In the genomic region with DNA sequence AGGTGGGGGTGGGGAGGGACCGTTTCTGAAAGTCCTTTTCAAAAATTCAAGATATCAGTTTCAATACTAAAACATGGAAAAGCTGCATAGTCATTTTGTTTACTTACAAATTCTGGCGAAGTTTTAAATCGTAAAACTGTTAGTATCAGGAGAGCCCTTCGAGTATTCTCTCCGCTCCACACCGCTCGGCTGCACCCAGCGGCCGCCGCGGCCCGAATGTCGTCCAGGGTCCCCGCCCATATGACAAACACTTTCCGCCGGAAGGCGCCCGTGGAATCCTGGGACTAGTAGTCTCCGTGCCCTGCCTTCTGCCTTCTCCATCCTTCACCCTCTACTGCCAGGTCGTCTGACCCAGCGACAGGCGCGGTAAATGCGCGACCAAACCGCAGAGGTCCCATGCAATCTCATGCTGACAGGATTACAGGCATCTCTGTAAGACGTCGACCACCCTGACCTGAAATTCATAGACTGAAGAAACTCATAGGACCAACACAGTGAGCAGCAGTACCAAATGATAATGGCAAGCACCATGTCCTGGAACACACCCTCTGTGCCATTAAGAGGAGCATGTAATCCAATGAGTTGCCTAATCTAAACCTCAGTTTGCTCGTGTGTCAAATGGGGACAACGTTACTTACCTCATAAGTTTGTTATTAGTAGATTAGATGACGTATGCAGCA, we compare ENCODE assay signal across 9 cellular contexts. TPM values are rescaled to one million over a fixed set of nuclear protein-coding genes. Genes with fewer than 3 reads are reported as not detected.
DNase-seq lines count a peak whose midpoint lies in the region; ATAC-seq, FAIRE-seq and TF ChIP-seq lines count a peak whose summit lies in the region.
"Had no signal": no experiment of that assay in that cellular context is flagged by ENCODE, and none has a peak within 500 bp of the region (broad histone marks: within the 10 kb centered on the region; RNA-seq: fewer than 3 reads in every experiment).

Gene TOR1AIP2 (minus strand): TSS at position 218 of the 680 bp plus-strand sequence. CDS start 25,138 bp downstream, outside the sequence.

- H3K9me3 ChIP-seq in keratinocyte (ENCODE audit: control insufficient read depth, low read depth, low read length): no peaks in the 10 kb centered on the region

- ATAC-seq in GM18909 (IDR thresholded peaks at IDR 0.05; ENCODE audit: poor library complexity, unreplicated experiment) (peak; percentile 72), HG03175 (IDR thresholded peaks at IDR 0.05; ENCODE audit: unreplicated experiment) (peak; percentile 68)
- ATAC-seq in activated CD4-positive, CD25-positive, alpha-beta regulatory T cell treated with anti-CD3 and anti-CD28 coated beads, Interleukin-2, amount 50 U/mL, for 24 hours: peak; percentile 69 to 70

- no peaks in the 10 kb centered on the region for H3K27me3 ChIP-seq in keratinocyte (ENCODE audit: control insufficient read depth, extremely low read depth, insufficient read depth, low read length)

- H4K20me1 ChIP-seq in keratinocyte (ENCODE audit: control insufficient read depth, extremely low read depth, insufficient read depth, low read length): peaks cover 9% of the 10 kb centered on the region

- peak within 1 kb of the TSS; percentile 72 for H2AFZ ChIP-seq in keratinocyte (ENCODE audit: control insufficient read depth, low read length)

- peak within 1 kb of the TSS; percentile 80 for H3K4me2 ChIP-seq in keratinocyte (ENCODE audit: control insufficient read depth, extremely low read depth, insufficient read depth, low read depth, low read length)

- peak within 1 kb of the TSS; percentile 74 to 97 (median 80) for H3K4me3 ChIP-seq in keratinocyte (ENCODE audit: control insufficient read depth in 2 of 3, extremely low read depth in 1 of 3, insufficient read depth in 2 of 3, low read depth in 1 of 3, low read length in 3 of 3)

- no peak for FAIRE-seq in keratinocyte (lab: Jason Lieb, UNC)
- FAIRE-seq: endometrium had no signal

- peaks cover 54% of the 10 kb centered on the region for H3K79me2 ChIP-seq in keratinocyte (ENCODE audit: control insufficient read depth, insufficient read depth, low read length)

- peaks cover 3 to 17% of the 10 kb centered on the region in 2 experiments for H3K36me3 ChIP-seq in keratinocyte (ENCODE audit: control insufficient read depth in 2 of 2, extremely low read depth in 1 of 2, insufficient read depth in 2 of 2, low read length in 2 of 2)

- peak within 1 kb of the TSS; percentile 82 for H3K9ac ChIP-seq in keratinocyte (ENCODE audit: control insufficient read depth, extremely low read depth, insufficient read depth, low read length)

- no peaks in the 10 kb centered on the region for H3K9me1 ChIP-seq in keratinocyte (ENCODE audit: control insufficient read depth, extremely low read depth, insufficient read depth, low read length)

- dilution Hi-C loops in keratinocyte (cut with MboI; ENCODE audit: extremely low pct_ligation_motif_present, low sequenced_read_pairs): no loop called here

- no peak for TF ChIP-seq CTCF in keratinocyte (optimal IDR thresholded peaks at IDR 0.05 in 1 of 3, IDR thresholded peaks at IDR 0.05 in 1 of 3, conservative IDR thresholded peaks at IDR 0.05 in 1 of 3; ENCODE audit: extremely low read depth in 1 of 3, insufficient read depth in 2 of 3, low read length in 3 of 3)

- peak within 1 kb of the TSS; percentile 83 for H3K27ac ChIP-seq in keratinocyte (ENCODE audit: control insufficient read depth, insufficient read depth, low read length)

- DNase-seq in AG08396 (ENCODE audit: low spot score) (peak; percentile 83), NCI-H345 treated with DMSO at 0.1 percent for 48 hours (lab: John Stamatoyannopoulos, UW; ENCODE audit: unreplicated experiment) (peak; percentile 81), cerebellar cortex (ENCODE audit: low spot score) (peak; percentile 96), keratinocyte (ENCODE audit: low read depth, low spot score) (no peak)
- DNase-seq in stimulated activated CD4-positive, alpha-beta T cell treated with anti-CD3 and anti-CD28 coated beads, Interleukin-15, amount 100 ng/mL, for 24 hours: peak; percentile 93

- H3K4me1 ChIP-seq in keratinocyte (ENCODE audit: control insufficient read depth, extremely low read depth, insufficient read depth, low read length): peaks cover 11% of the 10 kb centered on the region

RNA-seq across cellular contexts. Expression of gene TOR1AIP2, which starts in this region (rescaled TPM):
- 41.9 to 55.1 TPM (median 49.9 TPM) in 3 replicates for polyA plus RNA-seq in keratinocyte
- polyA plus RNA-seq in keratinocyte (2011; ENCODE audit: low read depth): 38.7 TPM
- polyA plus RNA-seq in keratinocyte (2011; cell fraction: cytosol; rRNA removed): 19.1 and 35.6 TPM in 2 replicates
- 53.6 and 61.9 TPM in 2 replicates for polyA plus RNA-seq in keratinocyte (2011; cell fraction: nucleus; rRNA removed)
- 33.2 and 33.4 TPM in 2 replicates for polyA plus RNA-seq in keratinocyte (2012; ENCODE audit: low replicate concordance)
- polyA minus RNA-seq in keratinocyte: 89.8 to 168 TPM (median 120 TPM) in 3 replicates
- polyA minus RNA-seq in keratinocyte (2011; cell fraction: cytosol; rRNA and poly(A)+ RNA removed): 57.2 TPM
- polyA minus RNA-seq in keratinocyte (2011; cell fraction: nucleus; rRNA and poly(A)+ RNA removed): 77.2 and 148 TPM in 2 replicates
